Comparison of ENCODE assay signal across 8 cellular contexts in the genomic region with DNA sequence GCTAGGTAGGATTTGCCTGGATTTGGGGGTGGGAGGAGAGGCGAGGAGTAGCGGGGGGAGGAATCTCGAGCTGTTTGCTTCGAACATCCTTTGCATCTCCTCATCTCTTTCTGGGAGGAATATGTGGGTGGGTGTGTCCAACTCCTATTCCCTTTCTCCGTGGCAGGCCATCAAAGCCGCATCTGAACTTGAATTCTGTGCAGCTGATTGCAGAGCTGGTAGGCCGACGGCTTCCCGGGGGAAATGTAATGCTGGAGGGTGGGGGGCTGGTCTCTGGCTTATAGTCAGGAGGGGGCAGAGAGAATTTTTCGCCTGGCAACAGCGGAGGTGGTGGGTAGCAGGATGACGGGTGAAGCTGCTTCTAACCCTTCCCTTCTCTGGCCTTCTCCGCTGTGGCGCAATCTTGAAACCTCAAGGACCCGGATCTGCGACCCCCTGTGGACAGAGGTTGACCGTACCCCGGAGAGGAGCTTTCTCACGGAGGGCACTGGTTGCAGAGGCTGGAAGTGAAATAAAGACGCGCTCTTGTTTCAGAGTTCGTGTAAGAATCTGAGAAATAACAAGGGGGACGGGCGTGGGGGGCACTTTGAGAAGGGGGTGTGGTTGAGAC. TPM values are rescaled to one million over a fixed set of nuclear protein-coding genes. Genes with fewer than 3 reads are reported as not detected.
DNase-seq lines count a peak whose midpoint lies in the region; ATAC-seq, FAIRE-seq and TF ChIP-seq lines count a peak whose summit lies in the region.

No MANE protein-coding gene starts in this region.

- H3K27ac Mint-ChIP-seq in stimulated activated naive CD8-positive, alpha-beta T cell treated with anti-CD3 and anti-CD28 coated beads, Interleukin-15, Interleukin-2, amounts not matched to agents 100 ng/mL and 50 ng/mL, for 24 hours, result no peak overlapping the region

- H3K36me3 ChIP-seq in ascending aorta (no peaks in the 10 kb centered on the region), muscle layer of duodenum (ENCODE audit: control insufficient read depth in 1 of 2, insufficient read depth in 2 of 2, low read length in 2 of 2) (no peaks in the 10 kb centered on the region)

- no peak for FAIRE-seq in H54 (lab: Jason Lieb, UNC)

- no peaks in the 10 kb centered on the region for H3K36me3 Mint-ChIP-seq in stimulated activated naive CD8-positive, alpha-beta T cell treated with anti-CD3 and anti-CD28 coated beads, Interleukin-15, Interleukin-2, amounts not matched to agents 100 ng/mL and 50 ng/mL, for 24 hours (ENCODE audit: low read depth)

- intact Hi-C loops in ascending aorta (cut with DNase I), result no loop called here

- H3K4me1 Mint-ChIP-seq in stimulated activated naive CD8-positive, alpha-beta T cell treated with anti-CD3 and anti-CD28 coated beads, Interleukin-15, Interleukin-2, amounts not matched to agents 100 ng/mL and 50 ng/mL, for 24 hours (ENCODE audit: low read depth), result peaks cover 24% of the 10 kb centered on the region

- TF ChIP-seq POLR2A in H54 (IDR thresholded peaks at IDR 0.05; ENCODE audit: low read depth, low read length), result no peak

- H3K27ac ChIP-seq in ascending aorta, result no peak overlapping the region
- H3K27ac ChIP-seq in muscle layer of duodenum (ENCODE audit: low read length), result no peak overlapping the region

- H3K4me3 ChIP-seq in ascending aorta (peak overlapping the region; percentile 27 to 58), muscle layer of duodenum (ENCODE audit: low read depth in 1 of 2, low read length in 2 of 2) (peak overlapping the region; percentile 33 to 63)

- DNase-seq in stimulated activated naive CD8-positive, alpha-beta T cell treated with anti-CD3 and anti-CD28 coated beads, Interleukin-15, Interleukin-2, amounts not matched to agents 100 U/mL and 50 U/mL, for 24 hours, result no peak
- DNase-seq in ascending aorta (ENCODE audit: low spot score in 2 of 2) (no peak), NCI-H1694 treated with DMSO at 0.1 percent for 48 hours (lab: John Stamatoyannopoulos, UW) (no peak), H54 (ENCODE audit: insufficient read length, low spot score) (no peak)

- peaks cover 50% of the 10 kb centered on the region for H3K27me3 Mint-ChIP-seq in stimulated activated naive CD8-positive, alpha-beta T cell treated with anti-CD3 and anti-CD28 coated beads, Interleukin-15, Interleukin-2, amounts not matched to agents 100 ng/mL and 50 ng/mL, for 24 hours

- H3K4me1 ChIP-seq in ascending aorta (peaks cover 0 to 3% of the 10 kb centered on the region in 2 donors), muscle layer of duodenum (ENCODE audit: control insufficient read depth in 1 of 2, insufficient read depth in 2 of 2, low read length in 2 of 2) (peaks cover 0 to 4% of the 10 kb centered on the region in 2 donors)

- no peak for ATAC-seq in stimulated activated naive CD8-positive, alpha-beta T cell treated with anti-CD3 and anti-CD28 coated beads, Interleukin-15, Interleukin-2, amounts not matched to agents 100 U/mL and 50 U/mL, for 24 hours
- ATAC-seq in GM21390 (IDR thresholded peaks at IDR 0.05; ENCODE audit: unreplicated experiment) (no peak), GM18873 (IDR thresholded peaks at IDR 0.05; ENCODE audit: low FRiP score, unreplicated experiment) (no peak)

- no peaks in the 10 kb centered on the region for H3K9me3 ChIP-seq in ascending aorta
- H3K9me3 ChIP-seq in muscle layer of duodenum (ENCODE audit: control insufficient read depth in 1 of 2, low read length in 2 of 2), result peaks cover 0 to 6% of the 10 kb centered on the region in 2 donors

- peak overlapping the region; percentile 64 for H3K4me3 Mint-ChIP-seq in stimulated activated naive CD8-positive, alpha-beta T cell treated with anti-CD3 and anti-CD28 coated beads, Interleukin-15, Interleukin-2, amounts not matched to agents 100 ng/mL and 50 ng/mL, for 24 hours

- H3K27me3 ChIP-seq in ascending aorta (no peaks in the 10 kb centered on the region), muscle layer of duodenum (ENCODE audit: low read depth, low read length) (peaks cover 4% of the 10 kb centered on the region)

- no peak for TF ChIP-seq CTCF in ascending aorta (IDR thresholded peaks at IDR 0.05)

- no peaks in the 10 kb centered on the region for H3K9me3 Mint-ChIP-seq in stimulated activated naive CD8-positive, alpha-beta T cell treated with anti-CD3 and anti-CD28 coated beads, Interleukin-15, Interleukin-2, amounts not matched to agents 100 ng/mL and 50 ng/mL, for 24 hours

RNA-seq across cellular contexts. Expression of a gene that starts 0.7 kb away (rescaled TPM):
- total RNA-seq in ascending aorta, result not detected
